Comparison of ENCODE assay signal across 26 cellular contexts in genomic region chr7:117347480-117347879, GRCh38. TPM values are rescaled to one million over a fixed set of nuclear protein-coding genes. Genes with fewer than 3 reads are reported as not detected.
DNase-seq lines count a peak whose midpoint lies in the region; ATAC-seq and TF ChIP-seq lines count a peak whose summit lies in the region.
"Had no signal": no experiment of that assay in that cellular context is flagged by ENCODE, and none has a peak within 500 bp of the region (broad histone marks: within the 10 kb centered on the region; RNA-seq: fewer than 3 reads in every experiment).

No MANE protein-coding gene starts in this region.

- H3T11ph ChIP-seq in H9 (ENCODE audit: low read length), result no peak overlapping the region

- H2BK120ac ChIP-seq in H9 (ENCODE audit: low read depth, low read length, poor library complexity, severe bottlenecking), result no peak overlapping the region

- H3K27me3 Mint-ChIP-seq in activated naive CD4-positive, alpha-beta T cell treated with anti-CD3 and anti-CD28 coated beads for 36 hours (ENCODE audit: low read depth), result peaks cover 4% of the 10 kb centered on the region
- peaks cover 8% of the 10 kb centered on the region for H3K27me3 Mint-ChIP-seq in H9 (ENCODE audit: low read depth)
- H3K27me3 Mint-ChIP-seq: activated CD4-positive, alpha-beta memory T cell treated with anti-CD3 and anti-CD28 coated beads for 36 hours; activated naive CD8-positive, alpha-beta T cell treated with anti-CD3 and anti-CD28 coated beads, Interleukin-2, amount 50 U/mL, for 24 hours had no signal

- H4K5ac ChIP-seq in H9 (ENCODE audit: insufficient read length, low read depth, low read length), result no peak overlapping the region

- CTCF ChIA-PET in activated naive CD4-positive, alpha-beta T cell treated with anti-CD3 and anti-CD28 coated beads for 36 hours (lab: Charles Lee), result interaction anchor here (0.6 kb wide), 2 partner anchors 60 to 852 kb away, joined by 3 read pairs; no protein-coding TSS in a partner anchor

- intact Hi-C loops in activated naive CD4-positive, alpha-beta T cell treated with anti-CD3 and anti-CD28 coated beads for 36 hours (cut with micrococcal nuclease), result no loop called here

- no peaks in the 10 kb centered on the region for H3K9me3 Mint-ChIP-seq in activated naive CD4-positive, alpha-beta T cell treated with anti-CD3 and anti-CD28 coated beads for 36 hours
- no peaks in the 10 kb centered on the region for H3K9me3 Mint-ChIP-seq in H9
- H3K9me3 Mint-ChIP-seq: activated CD4-positive, alpha-beta memory T cell treated with anti-CD3 and anti-CD28 coated beads for 36 hours; activated naive CD8-positive, alpha-beta T cell treated with anti-CD3 and anti-CD28 coated beads, Interleukin-2, amount 50 U/mL, for 24 hours; T-helper 1 cell treated with Interleukin-12 subunit alpha and Interleukin-12 subunit beta and Interleukin-4 antibody, amounts not matched to agents 30 μg/mL and 1 μg/mL, for 36 hours had no signal

- no peak overlapping the region for H3K4ac ChIP-seq in H9 (ENCODE audit: low read depth, low read length)

- H3K18ac ChIP-seq in H9 (ENCODE audit: insufficient read length, low read depth, low read length), result no peak overlapping the region

- H3K23ac ChIP-seq in H9 (ENCODE audit: insufficient read length, low read depth, low read length), result no peak overlapping the region

- TF ChIP-seq CTCF in H9 (conservative IDR thresholded peaks at IDR 0.05), result no peak

- H3K9ac ChIP-seq in H9 (ENCODE audit: extremely low read depth, insufficient read length, low read length), result no peak overlapping the region
- H3K9ac ChIP-seq: BLaER1 treated with 17β-estradiol and CSF1 and Interleukin-3, amounts not matched to agents 10 nM and 100 nM had no signal

- no peaks in the 10 kb centered on the region for H3K23me2 ChIP-seq in H9 (ENCODE audit: insufficient read length, low read depth, low read length, poor library complexity, severe bottlenecking)

- no peak overlapping the region for H3K14ac ChIP-seq in H9 (ENCODE audit: insufficient read depth, low read length)

- H4K8ac ChIP-seq in H9 (replicated peaks; ENCODE audit: insufficient read length, low read depth, low read length), result no peak overlapping the region

- no peak overlapping the region for H3K27ac Mint-ChIP-seq in activated naive CD4-positive, alpha-beta T cell treated with anti-CD3 and anti-CD28 coated beads for 36 hours
- no peak overlapping the region; a peak in 1 of 7 replicates for H3K27ac Mint-ChIP-seq in H9
- H3K27ac Mint-ChIP-seq: activated CD4-positive, alpha-beta memory T cell treated with anti-CD3 and anti-CD28 coated beads for 36 hours; activated naive CD8-positive, alpha-beta T cell treated with anti-CD3 and anti-CD28 coated beads, Interleukin-2, amount 50 U/mL, for 24 hours; stimulated activated naive CD8-positive, alpha-beta T cell treated with anti-CD3 and anti-CD28 coated beads, Interleukin-15, amount 100 ng/mL, for 72 hours; T-helper 1 cell treated with Interleukin-12 subunit alpha and Interleukin-12 subunit beta and Interleukin-4 antibody, amounts not matched to agents 30 μg/mL and 1 μg/mL, for 36 hours had no signal

- H2BK20ac ChIP-seq in H9 (ENCODE audit: low read depth, low read length, poor library complexity, severe bottlenecking), result no peak overlapping the region

- no CpG with 5 or more reads among the region's 6 CpGs for WGBS in H9 (ENCODE audit: extremely low coverage, insufficient read length, low lambda C conversion rate)

- peak; percentile 5 for DNase-seq in NCI-H82 (lab: John Stamatoyannopoulos, UW)
- DNase-seq in NCI-H82 treated with DMSO at 0.1 percent for 48 hours (lab: John Stamatoyannopoulos, UW; ENCODE audit: unreplicated experiment), result no peak
- DNase-seq in activated naive CD4-positive, alpha-beta T cell treated with anti-CD3 and anti-CD28 coated beads for 36 hours, result no peak
- DNase-seq in kidney tubule cell (ENCODE audit: low spot score), result no peak
- DNase-seq in effector memory CD4-positive, alpha-beta T cell, result no peak
- DNase-seq in H9, result no peak
- DNase-seq: activated CD4-positive, alpha-beta memory T cell treated with anti-CD3 and anti-CD28 coated beads for 36 hours; activated naive CD8-positive, alpha-beta T cell treated with anti-CD3 and anti-CD28 coated beads, Interleukin-2, amount 50 U/mL, for 24 hours; DMS 273 treated with DMSO at 0.1 percent for 48 hours; NCI-H1417; NCI-H226; right lobe of liver; SIG-M5; stimulated activated naive CD8-positive, alpha-beta T cell treated with anti-CD3 and anti-CD28 coated beads, Interleukin-15, amount 100 ng/mL, for 72 hours; upper lobe of left lung; WERI-Rb-1 had no signal

- H3K27ac ChIP-seq in effector memory CD4-positive, alpha-beta T cell (ENCODE audit: insufficient read depth, low read length, poor library complexity, severe bottlenecking), result no peak overlapping the region
- H3K27ac ChIP-seq in H9 (ENCODE audit: insufficient read length, low read depth, low read length), result no peak overlapping the region
- H3K27ac ChIP-seq: BLaER1 treated with 17β-estradiol and CSF1 and Interleukin-3, amounts not matched to agents 10 nM and 100 nM; esophagus muscularis mucosa; right lobe of liver; upper lobe of left lung; WERI-Rb-1 had no signal

- no peaks in the 10 kb centered on the region for H3K4me1 ChIP-seq in effector memory CD4-positive, alpha-beta T cell (ENCODE audit: control insufficient read depth, insufficient read depth, low read length, poor library complexity, severe bottlenecking)
- no peaks in the 10 kb centered on the region for H3K4me1 ChIP-seq in H9 (ENCODE audit: insufficient read depth, low read length)
- H3K4me1 ChIP-seq: BLaER1 treated with 17β-estradiol and CSF1 and Interleukin-3, amounts not matched to agents 10 nM and 100 nM; esophagus muscularis mucosa; right lobe of liver; upper lobe of left lung had no signal

- no peaks in the 10 kb centered on the region for H3K36me3 ChIP-seq in effector memory CD4-positive, alpha-beta T cell (ENCODE audit: control insufficient read depth, insufficient read depth, low read length)
- H3K36me3 ChIP-seq: BLaER1 treated with 17β-estradiol and CSF1 and Interleukin-3, amounts not matched to agents 10 nM and 100 nM; esophagus muscularis mucosa; HAP-1; right lobe of liver; upper lobe of left lung; WERI-Rb-1 had no signal

- H4K20me1 ChIP-seq in H9 (ENCODE audit: control insufficient read depth, insufficient read depth, insufficient read length), result no peaks in the 10 kb centered on the region
- H4K20me1 ChIP-seq: BLaER1 treated with 17β-estradiol and CSF1 and Interleukin-3, amounts not matched to agents 10 nM and 100 nM had no signal

- no peak overlapping the region for H2AK5ac ChIP-seq in H9 (ENCODE audit: insufficient read length, low read length)

- H3K56ac ChIP-seq in H9 (ENCODE audit: insufficient read length, low read depth, low read length), result no peak overlapping the region

- no peak overlapping the region for H4K91ac ChIP-seq in H9 (ENCODE audit: insufficient read length, low read depth, low read length)

- no peaks in the 10 kb centered on the region for H3K9me3 ChIP-seq in effector memory CD4-positive, alpha-beta T cell (ENCODE audit: control insufficient read depth, low read length)
- H3K9me3 ChIP-seq in H9 (ENCODE audit: control insufficient read depth, low read depth, low read length), result no peaks in the 10 kb centered on the region
- H3K9me3 ChIP-seq: BLaER1 treated with 17β-estradiol and CSF1 and Interleukin-3, amounts not matched to agents 10 nM and 100 nM; esophagus muscularis mucosa; HAP-1; right lobe of liver; upper lobe of left lung had no signal

- H3K4me2 ChIP-seq in H9 (ENCODE audit: insufficient read depth, insufficient read length, low read length), result no peak overlapping the region
- H3K4me2 ChIP-seq: BLaER1 treated with 17β-estradiol and CSF1 and Interleukin-3, amounts not matched to agents 10 nM and 100 nM had no signal

- H2BK12ac ChIP-seq in H9 (ENCODE audit: insufficient read length, low read depth, low read length), result no peak overlapping the region

- no peaks in the 10 kb centered on the region for H3K79me1 ChIP-seq in H9 (ENCODE audit: insufficient read depth, low read depth, low read length, poor library complexity, severe bottlenecking)

- H3K79me2 ChIP-seq in H9 (ENCODE audit: insufficient read depth, low read length), result no peaks in the 10 kb centered on the region

- no peaks in the 10 kb centered on the region for H3K4me1 Mint-ChIP-seq in activated naive CD4-positive, alpha-beta T cell treated with anti-CD3 and anti-CD28 coated beads for 36 hours (ENCODE audit: low read depth)
- peaks cover 7 to 9% of the 10 kb centered on the region in 2 experiments for H3K4me1 Mint-ChIP-seq in H9
- H3K4me1 Mint-ChIP-seq: activated naive CD8-positive, alpha-beta T cell treated with anti-CD3 and anti-CD28 coated beads, Interleukin-2, amount 50 U/mL, for 24 hours; stimulated activated naive CD8-positive, alpha-beta T cell treated with anti-CD3 and anti-CD28 coated beads, Interleukin-15, amount 100 ng/mL, for 72 hours had no signal

- ATAC-seq in HG02571 (IDR thresholded peaks at IDR 0.05; ENCODE audit: unreplicated experiment) (peak; percentile 13), HG03439 (IDR thresholded peaks at IDR 0.05; ENCODE audit: unreplicated experiment) (peak; percentile 16)
- ATAC-seq: activated naive CD8-positive, alpha-beta T cell treated with anti-CD3 and anti-CD28 coated beads, Interleukin-2, amount 50 U/mL, for 24 hours; right lobe of liver; stimulated activated naive CD8-positive, alpha-beta T cell treated with anti-CD3 and anti-CD28 coated beads, Interleukin-15, amount 100 ng/mL, for 72 hours had no signal

- no peak overlapping the region for H3K4me3 ChIP-seq in effector memory CD4-positive, alpha-beta T cell (ENCODE audit: insufficient read depth, low read depth, low read length, poor library complexity, severe bottlenecking)
- H3K4me3 ChIP-seq: BLaER1 treated with 17β-estradiol and CSF1 and Interleukin-3, amounts not matched to agents 10 nM and 100 nM; esophagus muscularis mucosa; HAP-1; right lobe of liver; upper lobe of left lung had no signal

- H3K4me3 Mint-ChIP-seq in activated naive CD4-positive, alpha-beta T cell treated with anti-CD3 and anti-CD28 coated beads for 36 hours, result no peak overlapping the region
- no peak overlapping the region for H3K4me3 Mint-ChIP-seq in H9
- H3K4me3 Mint-ChIP-seq: activated CD4-positive, alpha-beta memory T cell treated with anti-CD3 and anti-CD28 coated beads for 36 hours; activated naive CD8-positive, alpha-beta T cell treated with anti-CD3 and anti-CD28 coated beads, Interleukin-2, amount 50 U/mL, for 24 hours; stimulated activated naive CD8-positive, alpha-beta T cell treated with anti-CD3 and anti-CD28 coated beads, Interleukin-15, amount 100 ng/mL, for 72 hours; T-helper 1 cell treated with Interleukin-12 subunit alpha and Interleukin-12 subunit beta and Interleukin-4 antibody, amounts not matched to agents 30 μg/mL and 1 μg/mL, for 36 hours had no signal

- no peaks in the 10 kb centered on the region for H3K36me3 Mint-ChIP-seq in activated naive CD4-positive, alpha-beta T cell treated with anti-CD3 and anti-CD28 coated beads for 36 hours (ENCODE audit: low read depth)
- no peaks in the 10 kb centered on the region for H3K36me3 Mint-ChIP-seq in H9 (ENCODE audit: insufficient read depth in 1 of 3, low read depth in 3 of 3)
- H3K36me3 Mint-ChIP-seq: activated CD4-positive, alpha-beta memory T cell treated with anti-CD3 and anti-CD28 coated beads for 36 hours had no signal

- no peak overlapping the region for H2AFZ ChIP-seq in H9 (ENCODE audit: low read length)

- no peaks in the 10 kb centered on the region for H3K27me3 ChIP-seq in effector memory CD4-positive, alpha-beta T cell (replicated peaks; ENCODE audit: control insufficient read depth, insufficient read depth, low read length, poor library complexity, severe bottlenecking)
- no peaks in the 10 kb centered on the region for H3K27me3 ChIP-seq in H9 (ENCODE audit: insufficient read depth, low read length)
- H3K27me3 ChIP-seq: BLaER1 treated with 17β-estradiol and CSF1 and Interleukin-3, amounts not matched to agents 10 nM and 100 nM; right lobe of liver; upper lobe of left lung had no signal

- no peak overlapping the region for H2BK5ac ChIP-seq in H9 (ENCODE audit: insufficient read length, low read length)

- no peak overlapping the region for H2BK15ac ChIP-seq in H9 (ENCODE audit: low read depth, low read length)

RNA-seq across cellular contexts. Expression of gene WNT2, which starts 24.6 kb away (rescaled TPM):
- total RNA-seq in activated naive CD4-positive, alpha-beta T cell treated with anti-CD3 and anti-CD28 coated beads for 36 hours, result not detected
- not detected in 2 replicates for total RNA-seq in H9 (2021)
- total RNA-seq: A172; activated CD4-positive, alpha-beta memory T cell treated with anti-CD3 and anti-CD28 coated beads for 36 hours; dermis microvascular lymphatic vessel endothelial cell; HT-29; LHCN-M2 had no signal
